In the genomic region with DNA sequence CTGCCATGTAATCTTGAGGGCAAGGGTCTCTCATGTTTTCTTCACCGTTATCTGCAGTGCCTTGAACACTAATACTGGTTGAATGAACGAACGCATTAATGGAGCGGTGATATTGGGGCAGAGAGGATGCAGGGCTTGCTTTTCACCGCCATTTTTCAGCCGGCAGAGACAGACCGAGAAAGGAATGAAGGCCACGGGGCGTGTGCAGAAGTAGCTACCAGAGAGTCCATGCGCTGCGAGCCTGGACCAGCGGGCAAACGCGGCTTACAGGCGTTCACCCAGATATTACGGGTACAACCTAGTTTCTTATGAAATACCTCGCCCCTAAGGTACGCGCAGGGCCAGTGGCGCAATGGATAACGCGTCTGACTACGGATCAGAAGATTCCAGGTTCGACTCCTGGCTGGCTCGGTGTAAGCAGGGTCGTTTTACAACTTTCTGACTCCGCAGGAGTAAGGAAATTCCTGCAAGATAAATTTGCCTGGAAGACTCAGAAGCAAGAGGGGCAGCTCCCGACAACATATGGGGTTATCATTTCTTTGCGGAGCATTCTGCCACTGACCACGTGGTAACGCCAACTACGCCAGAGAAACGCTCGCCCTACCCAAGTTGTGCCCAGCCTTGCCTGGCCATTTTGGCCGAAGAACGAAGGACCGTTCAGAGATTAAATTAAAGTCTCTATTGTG, we compare ENCODE assay signal across 8 cellular contexts. TPM values are rescaled to one million over a fixed set of nuclear protein-coding genes. Genes with fewer than 3 reads are reported as not detected.
DNase-seq lines count a peak whose midpoint lies in the region; ATAC-seq, FAIRE-seq and TF ChIP-seq lines count a peak whose summit lies in the region.

No MANE protein-coding gene starts in this region.

- ATAC-seq in DND-41 (ENCODE audit: insufficient read depth, low read depth): peak; percentile 67
- peak; percentile 76 for ATAC-seq in stimulated activated naive CD8-positive, alpha-beta T cell treated with anti-CD3 and anti-CD28 coated beads, Interleukin-15, amount 100 ng/mL, for 72 hours

- peak; percentile 91 for DNase-seq in DND-41
- peak; percentile 60 for DNase-seq in H54 (ENCODE audit: insufficient read length, low spot score)
- peak; percentile 82 for DNase-seq in RWPE1 (ENCODE audit: low spot score)
- peak; percentile 82 for DNase-seq in activated effector memory CD4-positive, alpha-beta T cell treated with Interleukin-2 at 50 U/mL for 16 hours
- peak; percentile 92 for DNase-seq in fibroblast of villous mesenchyme (ENCODE audit: low read depth)
- DNase-seq in neural crest cell (ENCODE audit: low read depth, low spot score): peak; percentile 77
- peak; percentile 88 to 93 for DNase-seq in stimulated activated naive CD8-positive, alpha-beta T cell treated with anti-CD3 and anti-CD28 coated beads, Interleukin-15, amount 100 ng/mL, for 72 hours

- peaks cover 58% of the 10 kb centered on the region for H3K4me1 Mint-ChIP-seq in neural crest cell
- H3K4me1 Mint-ChIP-seq in stimulated activated naive CD8-positive, alpha-beta T cell treated with anti-CD3 and anti-CD28 coated beads, Interleukin-15, amount 100 ng/mL, for 72 hours: peaks cover 59% of the 10 kb centered on the region

- CTCF ChIA-PET in RWPE1 (lab: Yijun Ruan, JAX): interaction anchor here (0.5 to 0.8 kb wide), 3 partner anchors 16 to 479 kb away, joined by 3 to 7 read pairs (median 4); no protein-coding TSS in a partner anchor

- H3K27me3 ChIP-seq in DND-41 (ENCODE audit: insufficient read depth, low read length, poor library complexity): no peaks in the 10 kb centered on the region
- no peaks in the 10 kb centered on the region for H3K27me3 ChIP-seq in Loucy (ENCODE audit: insufficient read depth, low read length, poor library complexity, severe bottlenecking)

- peaks cover 24% of the 10 kb centered on the region for H3K27me3 Mint-ChIP-seq in neural crest cell (ENCODE audit: low read depth)
- H3K27me3 Mint-ChIP-seq in stimulated activated naive CD8-positive, alpha-beta T cell treated with anti-CD3 and anti-CD28 coated beads, Interleukin-15, amount 100 ng/mL, for 72 hours: no peaks in the 10 kb centered on the region

- H4K20me1 ChIP-seq in DND-41 (ENCODE audit: insufficient read depth, low read length): no peaks in the 10 kb centered on the region
- peaks cover 17% of the 10 kb centered on the region for H4K20me1 ChIP-seq in Loucy (ENCODE audit: insufficient read depth, low read length, poor library complexity, severe bottlenecking)

- peak overlapping the region; percentile 70 for H2AFZ ChIP-seq in DND-41 (ENCODE audit: low read depth, low read length)
- H2AFZ ChIP-seq in Loucy (ENCODE audit: low read length): peak overlapping the region; percentile 79

- FAIRE-seq in H54 (lab: Jason Lieb, UNC): peak; percentile 83

- H3F3A ChIP-seq in Loucy (ENCODE audit: low read depth): peaks cover 20% of the 10 kb centered on the region

- POLR2A ChIA-PET in RWPE1 (lab: Yijun Ruan, JAX; ENCODE audit: low non-redundant PET): no interaction called here

- H3K9ac ChIP-seq in DND-41 (ENCODE audit: low read depth, low read length): peak overlapping the region; percentile 90
- H3K9ac ChIP-seq in Loucy (ENCODE audit: low read depth, low read length, poor library complexity, severe bottlenecking): peak overlapping the region; percentile 95

- H3K4me3 ChIP-seq in DND-41 (ENCODE audit: low read depth in 1 of 2, low read length in 2 of 2): peak overlapping the region; percentile 86 to 90; a peak in 3 of 4 replicates
- H3K4me3 ChIP-seq in Loucy (ENCODE audit: low read length, poor library complexity, severe bottlenecking): peak overlapping the region; percentile 87
- peak overlapping the region; percentile 92 for H3K4me3 ChIP-seq in fibroblast of villous mesenchyme (ENCODE audit: low read depth, low read length)

- H3K4me3 Mint-ChIP-seq in neural crest cell: peak overlapping the region; percentile 97
- H3K4me3 Mint-ChIP-seq in stimulated activated naive CD8-positive, alpha-beta T cell treated with anti-CD3 and anti-CD28 coated beads, Interleukin-15, amount 100 ng/mL, for 72 hours: peak overlapping the region; percentile 92

- H3K79me2 ChIP-seq in DND-41 (ENCODE audit: insufficient read depth, low read length) (peaks cover 41% of the 10 kb centered on the region), Loucy (ENCODE audit: insufficient read depth, low read length) (peaks cover 41% of the 10 kb centered on the region)

- peaks cover 75% of the 10 kb centered on the region for H3K4me1 ChIP-seq in DND-41 (ENCODE audit: insufficient read depth, low read length)
- peaks cover 47% of the 10 kb centered on the region for H3K4me1 ChIP-seq in Loucy (ENCODE audit: insufficient read depth, low read length, poor library complexity, severe bottlenecking)

- no peak for TF ChIP-seq POLR2A in H54 (IDR thresholded peaks at IDR 0.05; ENCODE audit: low read depth, low read length)

- H3K9me3 Mint-ChIP-seq in neural crest cell: no peaks in the 10 kb centered on the region
- H3K9me3 Mint-ChIP-seq in stimulated activated naive CD8-positive, alpha-beta T cell treated with anti-CD3 and anti-CD28 coated beads, Interleukin-15, amount 100 ng/mL, for 72 hours: no peaks in the 10 kb centered on the region

- peak overlapping the region; percentile 71 for H3K4me2 ChIP-seq in DND-41 (ENCODE audit: insufficient read depth, low read length)
- peak overlapping the region; percentile 86 for H3K4me2 ChIP-seq in Loucy (ENCODE audit: low read depth, low read length, poor library complexity, severe bottlenecking)

- peaks cover 17% of the 10 kb centered on the region for H3K36me3 ChIP-seq in DND-41 (ENCODE audit: insufficient read depth, low read length)
- no peaks in the 10 kb centered on the region for H3K36me3 ChIP-seq in Loucy (ENCODE audit: insufficient read depth, low read length)

- no peak for TF ChIP-seq CTCF in DND-41 (IDR thresholded peaks at IDR 0.05; ENCODE audit: borderline replicate concordance, extremely low read depth, low read length, poor library complexity, severe bottlenecking)
- TF ChIP-seq CTCF in Loucy (conservative IDR thresholded peaks at IDR 0.05; ENCODE audit: low read length): no peak
- no peak for TF ChIP-seq CTCF in RWPE1 (conservative IDR thresholded peaks at IDR 0.05; ENCODE audit: low read depth)
- no peak for TF ChIP-seq CTCF in fibroblast of villous mesenchyme (IDR thresholded peaks at IDR 0.05; ENCODE audit: insufficient read depth, low read depth, low read length)
- TF ChIP-seq CTCF in neural crest cell (conservative IDR thresholded peaks at IDR 0.05): no peak

- H3K9me2 ChIP-seq in Loucy (replicated peaks; ENCODE audit: low read depth, low read length): no peaks in the 10 kb centered on the region

- H3K9me3 ChIP-seq in DND-41 (ENCODE audit: insufficient read depth, low read length, severe bottlenecking) (no peaks in the 10 kb centered on the region), Loucy (ENCODE audit: insufficient read depth, low read depth, low read length) (no peaks in the 10 kb centered on the region)

- H3K27ac ChIP-seq in DND-41 (ENCODE audit: low read length) (peak overlapping the region; percentile 85), RWPE1 (peak overlapping the region; percentile 96)

- peak overlapping the region; percentile 90 for H3K27ac Mint-ChIP-seq in neural crest cell (ENCODE audit: unreplicated experiment)
- peak overlapping the region; percentile 97 to 99 for H3K27ac Mint-ChIP-seq in stimulated activated naive CD8-positive, alpha-beta T cell treated with anti-CD3 and anti-CD28 coated beads, Interleukin-15, amount 100 ng/mL, for 72 hours

- peaks cover 8% of the 10 kb centered on the region for H3K36me3 Mint-ChIP-seq in neural crest cell (ENCODE audit: low read depth)

RNA-seq across cellular contexts. Expression of gene HMGN4, which starts 0.9 kb away (rescaled TPM):
- total RNA-seq in fibroblast of villous mesenchyme: 74.1 and 85.1 TPM in 2 replicates
- 49.7 and 50.1 TPM in 2 replicates for total RNA-seq in neural crest cell

RNA-seq across cellular contexts. Expression of gene BTN1A1, which starts 37.2 kb away (rescaled TPM):
- total RNA-seq in fibroblast of villous mesenchyme (not detected in 2 replicates), neural crest cell (not detected in 2 replicates)

RNA-seq across cellular contexts. Expression of gene ABT1, which starts 59.5 kb away (rescaled TPM):
- total RNA-seq in fibroblast of villous mesenchyme (14.5 and 16.4 TPM in 2 replicates), neural crest cell (24.8 and 26.3 TPM in 2 replicates)

Comparison
In these comparisons a context has a peak if more than half of its experiments do, and no peak if none do; other contexts are left out.
1. Peak in every context shown above with its lines: DNase-seq, ATAC-seq, H3K4me3 ChIP-seq and H3K27ac ChIP-seq.